1 cellular context compared by ENCODE assay signal in the genomic region with DNA sequence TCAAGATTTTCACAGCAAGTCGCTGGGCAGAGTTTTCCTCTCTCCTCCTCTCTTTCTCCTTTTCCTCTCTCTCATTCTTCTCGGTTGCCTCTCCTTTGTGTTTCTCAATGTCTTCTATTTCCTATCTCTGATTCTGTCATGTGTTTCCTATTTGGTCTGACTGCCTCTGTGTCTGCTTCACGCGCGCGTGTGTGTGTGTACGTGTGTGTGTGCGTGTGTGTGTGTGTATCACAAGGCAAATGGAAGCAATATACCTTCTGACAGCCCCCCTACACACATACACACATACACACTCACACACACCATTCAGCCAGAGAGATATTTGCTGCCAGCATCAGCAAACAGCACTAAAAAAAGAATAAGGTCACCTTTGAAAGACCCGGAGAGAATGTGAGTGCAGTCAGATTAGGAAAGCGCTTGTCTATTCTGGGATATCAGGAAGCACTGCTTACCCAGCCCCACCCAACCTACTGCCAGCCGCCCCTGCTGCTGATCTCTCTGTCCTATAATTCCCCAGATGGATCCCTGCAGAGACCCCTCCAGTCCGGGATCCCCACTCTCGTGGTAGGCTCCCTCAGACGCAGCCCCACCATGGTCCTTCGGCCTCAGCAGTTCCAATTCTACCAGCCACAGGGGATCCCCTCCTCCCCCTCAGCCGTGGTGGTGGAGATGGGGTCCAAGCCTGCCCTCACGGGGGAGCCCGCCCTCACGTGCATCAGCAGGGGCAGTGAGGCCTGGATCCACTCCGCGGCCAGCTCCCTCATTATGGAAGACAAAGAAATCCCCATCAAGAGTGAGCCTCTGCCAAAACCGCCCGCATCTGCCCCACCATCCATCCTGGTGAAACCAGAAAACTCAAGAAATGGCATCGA.
TF ChIP-seq lines count a peak whose summit lies in the region.

No MANE protein-coding gene starts in this region.

TF ChIP-seq in K562, 482 proteins besides CTCF, POLR2A, EP300 and RAD21:
- TF ChIP-seq TCF3 (CRISPR knock-in tag; IDR thresholded peaks at IDR 0.05) (peak; percentile 66), MEF2A (IDR thresholded peaks at IDR 0.05; ENCODE audit: control insufficient read depth, low read depth, low read length) (peak; percentile 52; the same call in 1 of the 2 replicates), ZNF436 (CRISPR knock-in tag; IDR thresholded peaks at IDR 0.05) (no peak)
- TF ChIP-seq, protein P1, sequence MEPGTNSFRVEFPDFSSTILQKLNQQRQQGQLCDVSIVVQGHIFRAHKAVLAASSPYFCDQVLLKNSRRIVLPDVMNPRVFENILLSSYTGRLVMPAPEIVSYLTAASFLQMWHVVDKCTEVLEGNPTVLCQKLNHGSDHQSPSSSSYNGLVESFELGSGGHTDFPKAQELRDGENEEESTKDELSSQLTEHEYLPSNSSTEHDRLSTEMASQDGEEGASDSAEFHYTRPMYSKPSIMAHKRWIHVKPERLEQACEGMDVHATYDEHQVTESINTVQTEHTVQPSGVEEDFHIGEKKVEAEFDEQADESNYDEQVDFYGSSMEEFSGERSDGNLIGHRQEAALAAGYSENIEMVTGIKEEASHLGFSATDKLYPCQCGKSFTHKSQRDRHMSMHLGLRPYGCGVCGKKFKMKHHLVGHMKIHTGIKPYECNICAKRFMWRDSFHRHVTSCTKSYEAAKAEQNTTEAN (CRISPR knock-in tag; IDR thresholded peaks at IDR 0.05): no peak
